16 cellular contexts compared by ENCODE assay signal in genomic region chr16:22938647-22939046, GRCh38.
"Had no signal": no experiment of that assay in that cellular context is flagged by ENCODE, and none has a peak within 500 bp of the region (broad histone marks: within the 10 kb centered on the region; RNA-seq: fewer than 3 reads in every experiment).

No MANE protein-coding gene starts in this region.

- H3K4me1 ChIP-seq: colonic mucosa, esophagus squamous epithelium, tibial nerve had no signal

- H3K4me3 ChIP-seq: colonic mucosa, esophagus squamous epithelium, tibial nerve had no signal

- DNase-seq: activated CD4-positive, alpha-beta T cell treated with anti-CD3 and anti-CD28 coated beads, Interleukin-2, amount 50 U/mL, for 48 hours; activated effector memory CD4-positive, alpha-beta T cell treated with Interleukin-2 at 50 U/mL for 16 hours; activated naive CD4-positive, alpha-beta T cell treated with anti-CD3 and anti-CD28 coated beads, Interleukin-2, amount 50 U/mL, for 16 hours; central memory CD4-positive, alpha-beta T cell; colonic mucosa; esophagus squamous epithelium; kidney glomerular epithelial cell; mesendoderm; nucleus accumbens; posterior cingulate gyrus; retina; T-helper 1 cell; T1000 had no signal

- H3K36me3 Mint-ChIP-seq: stimulated activated memory B cell treated with anti-CD40 and anti-IgM and Interleukin-4, amounts not matched to agents 10 μg/mL and 1 μg/mL and 100 μg/mL, for 72 hours had no signal

- H3K4me1 Mint-ChIP-seq: nephron had no signal

- H3K27ac Mint-ChIP-seq: nephron; stimulated activated memory B cell treated with anti-CD40 and anti-IgM and Interleukin-4, amounts not matched to agents 10 μg/mL and 1 μg/mL and 100 μg/mL, for 72 hours had no signal

- H3K27me3 ChIP-seq: colonic mucosa had no signal

- ATAC-seq: stimulated activated memory B cell treated with anti-CD40 and anti-IgM and Interleukin-4, amounts not matched to agents 10 μg/mL and 1 μg/mL and 100 μg/mL, for 72 hours had no signal

- H3K27me3 Mint-ChIP-seq: stimulated activated memory B cell treated with anti-CD40 and anti-IgM and Interleukin-4, amounts not matched to agents 10 μg/mL and 1 μg/mL and 100 μg/mL, for 72 hours had no signal

- H3K36me3 ChIP-seq: colonic mucosa, esophagus squamous epithelium, tibial nerve had no signal

- H3K4me3 Mint-ChIP-seq: nephron; stimulated activated memory B cell treated with anti-CD40 and anti-IgM and Interleukin-4, amounts not matched to agents 10 μg/mL and 1 μg/mL and 100 μg/mL, for 72 hours had no signal

- H3K9me3 Mint-ChIP-seq: nephron; stimulated activated memory B cell treated with anti-CD40 and anti-IgM and Interleukin-4, amounts not matched to agents 10 μg/mL and 1 μg/mL and 100 μg/mL, for 72 hours had no signal

- H3K27ac ChIP-seq: colonic mucosa, esophagus squamous epithelium, tibial nerve had no signal

- H3K9me3 ChIP-seq: colonic mucosa, esophagus squamous epithelium, tibial nerve had no signal
